In genomic region chr1:230823835-230824485, GRCh38 we compare ENCODE assay signal across 14 cellular contexts. TPM values are rescaled to one million over a fixed set of nuclear protein-coding genes. Genes with fewer than 3 reads are reported as not detected.
A peak's percentile ranks its signal among the peaks of the same experiment; 100 is the strongest.
DNase-seq lines count a peak whose midpoint lies in the region; ATAC-seq and TF ChIP-seq lines count a peak whose summit lies in the region.
"Had no signal": no experiment of that assay in that cellular context is flagged by ENCODE, and none has a peak within 500 bp of the region (broad histone marks: within the 10 kb centered on the region; RNA-seq: fewer than 3 reads in every experiment).

No MANE protein-coding gene starts in this region.

- CTCF ChIA-PET in PC-9 (lab: Charles Lee), result no interaction called here

- no peak for TF ChIP-seq CTCF in PC-9 (conservative IDR thresholded peaks at IDR 0.05)
- no peak for TF ChIP-seq CTCF in foreskin keratinocyte (conservative IDR thresholded peaks at IDR 0.05)
- no peak for TF ChIP-seq CTCF in gastrocnemius medialis (IDR thresholded peaks at IDR 0.05 in 4 of 5, conservative IDR thresholded peaks at IDR 0.05 in 1 of 5)
- TF ChIP-seq CTCF in natural killer cell (IDR thresholded peaks at IDR 0.05), result no peak
- TF ChIP-seq CTCF in BE2C (IDR thresholded peaks at IDR 0.05; ENCODE audit: low read depth, low read length), result no peak

- POLR2A ChIA-PET in PC-9 (lab: Charles Lee; ENCODE audit: unreplicated experiment), result no interaction called here

- H3K36me3 ChIP-seq in BLaER1, result no peaks in the 10 kb centered on the region
- no peaks in the 10 kb centered on the region for H3K36me3 ChIP-seq in PC-9 (ENCODE audit: low read depth)
- no peaks in the 10 kb centered on the region for H3K36me3 ChIP-seq in gastrocnemius medialis
- H3K36me3 ChIP-seq in BE2C, result no peaks in the 10 kb centered on the region
- H3K36me3 ChIP-seq: SJSA1 had no signal

- H3K9ac ChIP-seq in BLaER1, result peak overlapping the region; percentile 1; the same call in 1 of the 2 replicates

- H3K4me1 ChIP-seq in BLaER1 (peaks cover 56% of the 10 kb centered on the region), PC-9 (replicated peaks; ENCODE audit: insufficient read depth) (peaks cover 42% of the 10 kb centered on the region), foreskin keratinocyte (no peaks in the 10 kb centered on the region), gastrocnemius medialis (peaks cover 60 to 66% of the 10 kb centered on the region in 2 donors), BE2C (peaks cover 6% of the 10 kb centered on the region)

- no peaks in the 10 kb centered on the region for H3K9me3 Mint-ChIP-seq in natural killer cell
- H3K9me3 Mint-ChIP-seq: activated naive CD4-positive, alpha-beta T cell treated with anti-CD3 and anti-CD28 coated beads for 36 hours; natural killer cell treated with Interleukin-12 subunit alpha and Interleukin-12 subunit beta and Interleukin-15 and Interleukin-18, amount 100 ng/mL, for 72 hours had no signal

- no TSS peak for BruUV-seq in PC-9 (replicated peaks; lab: Mats Ljungman, UMichigan)

- no peak overlapping the region for H3K4me3 Mint-ChIP-seq in natural killer cell
- H3K4me3 Mint-ChIP-seq: activated CD4-positive, alpha-beta T cell treated with anti-CD3 and anti-CD28 coated beads for 36 hours; activated naive CD4-positive, alpha-beta T cell treated with anti-CD3 and anti-CD28 coated beads for 36 hours; natural killer cell treated with Interleukin-12 subunit alpha and Interleukin-12 subunit beta and Interleukin-15 and Interleukin-18, amount 100 ng/mL, for 72 hours had no signal

- no peak for DNase-seq in PC-9
- peak in 1 of 2 donors; percentile 15 for DNase-seq in foreskin keratinocyte
- DNase-seq in gastrocnemius medialis, result no peak
- no peak for DNase-seq in natural killer cell
- DNase-seq in epidermal melanocyte (ENCODE audit: insufficient read length, low spot score), result no peak
- DNase-seq in BE2C, result no peak
- DNase-seq: activated CD4-positive, alpha-beta T cell treated with anti-CD3 and anti-CD28 coated beads for 36 hours; activated naive CD4-positive, alpha-beta T cell treated with anti-CD3 and anti-CD28 coated beads for 36 hours; effector memory CD4-positive, alpha-beta T cell; NCI-H146 had no signal

- H3K27me3 ChIP-seq in BLaER1 (no peaks in the 10 kb centered on the region), PC-9 (ENCODE audit: insufficient read depth, low read depth) (no peaks in the 10 kb centered on the region), foreskin keratinocyte (peaks cover 3% of the 10 kb centered on the region), gastrocnemius medialis (no peaks in the 10 kb centered on the region), BE2C (no peaks in the 10 kb centered on the region)
- H3K27me3 ChIP-seq: SJSA1 had no signal

- peak; percentile 8 for ATAC-seq in foreskin keratinocyte
- no peak for ATAC-seq in gastrocnemius medialis
- ATAC-seq in natural killer cell, result no peak
- ATAC-seq in GM18861 (IDR thresholded peaks at IDR 0.05; ENCODE audit: unreplicated experiment), result no peak
- ATAC-seq: activated CD4-positive, alpha-beta T cell treated with anti-CD3 and anti-CD28 coated beads for 36 hours; natural killer cell treated with Interleukin-12 subunit alpha and Interleukin-12 subunit beta and Interleukin-15 and Interleukin-18, amount 100 ng/mL, for 72 hours had no signal

- no peaks in the 10 kb centered on the region for H3K9me2 ChIP-seq in PC-9 (ENCODE audit: insufficient read depth)

- TF ChIP-seq POLR2A in gastrocnemius medialis (IDR thresholded peaks at IDR 0.05), result no peak

- no peaks in the 10 kb centered on the region for H3K9me3 ChIP-seq in BLaER1
- no peaks in the 10 kb centered on the region for H3K9me3 ChIP-seq in PC-9 (ENCODE audit: insufficient read depth, low read depth)
- H3K9me3 ChIP-seq in gastrocnemius medialis, result no peaks in the 10 kb centered on the region
- H3K9me3 ChIP-seq in BE2C, result no peaks in the 10 kb centered on the region
- H3K9me3 ChIP-seq: SJSA1 had no signal

- no peaks in the 10 kb centered on the region for H3K36me3 Mint-ChIP-seq in natural killer cell
- H3K36me3 Mint-ChIP-seq: natural killer cell treated with Interleukin-12 subunit alpha and Interleukin-12 subunit beta and Interleukin-15 and Interleukin-18, amount 100 ng/mL, for 72 hours had no signal

- no peaks in the 10 kb centered on the region for H3K79me2 ChIP-seq in PC-9 (ENCODE audit: low read depth)

- no peak overlapping the region for H3K4me3 ChIP-seq in BLaER1
- H3K4me3 ChIP-seq in PC-9, result no peak overlapping the region
- H3K4me3 ChIP-seq in gastrocnemius medialis, result no peak overlapping the region
- H3K4me3 ChIP-seq in BE2C (ENCODE audit: low read depth, low read length), result no peak overlapping the region
- H3K4me3 ChIP-seq: SJSA1 had no signal

- no peak overlapping the region for H2AFZ ChIP-seq in PC-9

- H4K20me1 ChIP-seq in BLaER1 (no peaks in the 10 kb centered on the region), PC-9 (ENCODE audit: insufficient read depth) (no peaks in the 10 kb centered on the region)

- intact Hi-C loops in PC-9 (cut with micrococcal nuclease; ENCODE audit: unreplicated experiment) (loop anchor here (2.0 kb wide), 1 partner anchor 39 kb away; no protein-coding TSS in a partner anchor), gastrocnemius medialis (cut with DNase I; ENCODE audit: low total_unique reads) (loop anchor here (1.0 kb wide), 1 partner anchor 17 kb away; no protein-coding TSS in a partner anchor), natural killer cell (cut with micrococcal nuclease) (no loop called here)

- peaks cover 31% of the 10 kb centered on the region for H3F3A ChIP-seq in PC-9 (ENCODE audit: insufficient read depth, low read depth)

- H3K4me2 ChIP-seq in BLaER1, result peak overlapping the region; percentile 75
- peak overlapping the region; percentile 70 for H3K4me2 ChIP-seq in PC-9

- peaks cover 8 to 21% of the 10 kb centered on the region in 2 donors for H3K27me3 Mint-ChIP-seq in natural killer cell (ENCODE audit: low read depth in 2 of 2)

- H3K27ac Mint-ChIP-seq in natural killer cell, result no peak overlapping the region
- H3K27ac Mint-ChIP-seq: activated CD4-positive, alpha-beta T cell treated with anti-CD3 and anti-CD28 coated beads for 36 hours; activated naive CD4-positive, alpha-beta T cell treated with anti-CD3 and anti-CD28 coated beads for 36 hours; natural killer cell treated with Interleukin-12 subunit alpha and Interleukin-12 subunit beta and Interleukin-15 and Interleukin-18, amount 100 ng/mL, for 72 hours had no signal

- H3K27ac ChIP-seq in BLaER1, result no peak overlapping the region
- peak overlapping the region; percentile 93 for H3K27ac ChIP-seq in PC-9
- no peak overlapping the region for H3K27ac ChIP-seq in foreskin keratinocyte
- peak overlapping the region; percentile 91 to 94 (median 93) for H3K27ac ChIP-seq in gastrocnemius medialis

- in situ Hi-C loops in gastrocnemius medialis (cut with MboI; ENCODE audit: low sequenced_read_pairs in 4 of 4), result loop anchor here in 1 of 4 donors (25.0 kb wide), 1 partner anchor 388 kb away; no protein-coding TSS in a partner anchor

- H3K4me1 Mint-ChIP-seq in natural killer cell, result no peaks in the 10 kb centered on the region
- H3K4me1 Mint-ChIP-seq: activated CD4-positive, alpha-beta T cell treated with anti-CD3 and anti-CD28 coated beads for 36 hours had no signal

RNA-seq across cellular contexts. Expression of gene C1orf198, which starts 44.4 kb away (rescaled TPM):
- total RNA-seq in PC-9 (2021) (20.5 and 24.5 TPM in 2 replicates), foreskin keratinocyte (10.2 and 11.2 TPM in 2 replicates), gastrocnemius medialis (100 to 1,000 TPM; 281 to 590 (median 339) TPM), natural killer cell (1 to 10 TPM; 2.4 to 3.2 (median 3.1) TPM)
- polyA plus RNA-seq in foreskin keratinocyte, result 5.4 TPM in 2 replicates
- polyA plus RNA-seq in BE2C (2012; ENCODE audit: insufficient read depth, insufficient read length, low read depth), result 12.1 TPM

Comparison
In these comparisons a context has a peak if more than half of its experiments do, and no peak if none do; other contexts are left out.
1. H3K27ac ChIP-seq: peak in PC-9 (single experiment) and gastrocnemius medialis (4 of 4); none in BLaER1 (single experiment) and foreskin keratinocyte (single experiment).
2. RNA of gene C1orf198, which starts 44.4 kb away (total RNA-seq): 281 to 590 TPM in gastrocnemius medialis; 20.5 to 24.5 TPM in PC-9, 10.2 to 11.2 TPM in foreskin keratinocyte and 2.4 to 3.2 TPM in natural killer cell; every median in the first group is over 10 times any median in the second.